Comparison of ENCODE assay signal across 8 cellular contexts in genomic region chrX:73215263-73215662, GRCh38. TPM values are rescaled to one million over a fixed set of nuclear protein-coding genes. Genes with fewer than 3 reads are reported as not detected.
DNase-seq lines count a peak whose midpoint lies in the region; ATAC-seq lines count a peak whose summit lies in the region.
"Had no signal": no experiment of that assay in that cellular context is flagged by ENCODE, and none has a peak within 500 bp of the region (broad histone marks: within the 10 kb centered on the region; RNA-seq: fewer than 3 reads in every experiment).

No MANE protein-coding gene starts in this region.

- WGBS in right cardiac atrium, result 29% methylated on average over 8 of the region's 8 CpGs

- peak overlapping the region; percentile 93 for H3K4me3 Mint-ChIP-seq in T-helper 17 cell
- H3K4me3 Mint-ChIP-seq in stimulated activated effector memory CD8-positive, alpha-beta T cell treated with anti-CD3 and anti-CD28 coated beads, Interleukin-12 subunit alpha, Interleukin-12 subunit beta, amount 100 ng/mL, for 72 hours, result peak overlapping the region; percentile 77

- H3K4me1 ChIP-seq in right cardiac atrium (ENCODE audit: control insufficient read depth, insufficient read depth, low read length), result no peaks in the 10 kb centered on the region

- peak; percentile 8 for ATAC-seq in GM21786 (IDR thresholded peaks at IDR 0.05; ENCODE audit: unreplicated experiment)
- ATAC-seq in T-helper 17 cell, result peak; percentile 47
- ATAC-seq in right cardiac atrium, result no peak
- ATAC-seq in stimulated activated effector memory CD8-positive, alpha-beta T cell treated with anti-CD3 and anti-CD28 coated beads, Interleukin-12 subunit alpha, Interleukin-12 subunit beta, amount 100 ng/mL, for 72 hours, result no peak

- intact Hi-C loops in right cardiac atrium (cut with DNase I), result no loop called here

- peak overlapping the region; percentile 81 for H3K4me3 ChIP-seq in right cardiac atrium (ENCODE audit: low read length)

- H3K27me3 ChIP-seq in right cardiac atrium (ENCODE audit: control insufficient read depth, insufficient read depth), result no peaks in the 10 kb centered on the region

- H3K9me3 ChIP-seq in T-helper 17 cell (ENCODE audit: control insufficient read depth, low read length, poor library complexity, severe bottlenecking), result no peaks in the 10 kb centered on the region
- no peaks in the 10 kb centered on the region for H3K9me3 ChIP-seq in right cardiac atrium (ENCODE audit: control insufficient read depth, low read length)

- no peaks in the 10 kb centered on the region for H3K9me3 Mint-ChIP-seq in stimulated activated effector memory CD8-positive, alpha-beta T cell treated with anti-CD3 and anti-CD28 coated beads, Interleukin-12 subunit alpha, Interleukin-12 subunit beta, amount 100 ng/mL, for 72 hours

- peaks cover 13% of the 10 kb centered on the region for H3K4me1 Mint-ChIP-seq in T-helper 17 cell
- H3K4me1 Mint-ChIP-seq in stimulated activated effector memory CD8-positive, alpha-beta T cell treated with anti-CD3 and anti-CD28 coated beads, Interleukin-12 subunit alpha, Interleukin-12 subunit beta, amount 100 ng/mL, for 72 hours, result peaks cover 10% of the 10 kb centered on the region

- DNase-seq in T-helper 17 cell (no peak), right cardiac atrium (no peak), iPS-NIHi11 (ENCODE audit: low spot score) (no peak), D341Med (ENCODE audit: low spot score) (no peak), NCI-H69 (lab: John Stamatoyannopoulos, UW) (no peak)
- no peak for DNase-seq in stimulated activated effector memory CD8-positive, alpha-beta T cell treated with anti-CD3 and anti-CD28 coated beads, Interleukin-12 subunit alpha, Interleukin-12 subunit beta, amount 100 ng/mL, for 72 hours (ENCODE audit: low spot score in 2 of 2)
- DNase-seq: KBM-7 had no signal

- peaks cover 7% of the 10 kb centered on the region for H3K36me3 Mint-ChIP-seq in T-helper 17 cell (ENCODE audit: low read depth)
- H3K36me3 Mint-ChIP-seq in stimulated activated effector memory CD8-positive, alpha-beta T cell treated with anti-CD3 and anti-CD28 coated beads, Interleukin-12 subunit alpha, Interleukin-12 subunit beta, amount 100 ng/mL, for 72 hours, result no peaks in the 10 kb centered on the region

- H3K27me3 Mint-ChIP-seq in T-helper 17 cell, result peaks cover 5% of the 10 kb centered on the region

- H3K27ac Mint-ChIP-seq in T-helper 17 cell, result peak overlapping the region; percentile 95
- no peak overlapping the region for H3K27ac Mint-ChIP-seq in stimulated activated effector memory CD8-positive, alpha-beta T cell treated with anti-CD3 and anti-CD28 coated beads, Interleukin-12 subunit alpha, Interleukin-12 subunit beta, amount 100 ng/mL, for 72 hours

- no peak overlapping the region for H3K27ac ChIP-seq in right cardiac atrium (ENCODE audit: low read length)

RNA-seq across cellular contexts. Expression of gene NAP1L2, which starts 0.6 kb away (rescaled TPM):
- total RNA-seq in T-helper 17 cell (1 to 10 TPM; 5.4 to 8.3 TPM), right cardiac atrium (10 to 100 TPM in 2 of 4 donors, 1 to 10 TPM in 2; 8.9 to 18.8 (median 11.3) TPM)
- 8.6 TPM for polyA plus RNA-seq in right cardiac atrium

Comparison
In these comparisons a context has a peak if more than half of its experiments do, and no peak if none do; other contexts are left out.
1. ATAC-seq: peak in GM21786 (single experiment) and T-helper 17 cell (single experiment); none in right cardiac atrium (0 of 2) and stimulated activated effector memory CD8-positive, alpha-beta T cell treated with anti-CD3 and anti-CD28 coated beads, Interleukin-12 subunit alpha, Interleukin-12 subunit beta, amount 100 ng/mL, for 72 hours (single experiment).